ENCODE assay signal across 10 cellular contexts in genomic region chr3:115325539-115325938, GRCh38.
A peak's percentile ranks its signal among the peaks of the same experiment; 100 is the strongest.
DNase-seq lines count a peak whose midpoint lies in the region; ATAC-seq and TF ChIP-seq lines count a peak whose summit lies in the region.
"Had no signal": no experiment of that assay in that cellular context is flagged by ENCODE, and none has a peak within 500 bp of the region (broad histone marks: within the 10 kb centered on the region; RNA-seq: fewer than 3 reads in every experiment).

No MANE protein-coding gene starts in this region.

- no peaks in the 10 kb centered on the region for H3K9me2 ChIP-seq in HCT116 (ENCODE audit: insufficient read depth)

- H3K36me3 ChIP-seq in HCT116 (ENCODE audit: control insufficient read depth in 1 of 2, insufficient read depth in 2 of 2, low read length in 2 of 2): no peaks in the 10 kb centered on the region
- H3K36me3 ChIP-seq in spleen: no peaks in the 10 kb centered on the region

- TF ChIP-seq POLR2A in HCT116 (IDR thresholded peaks at IDR 0.05; ENCODE audit: borderline replicate concordance, extremely low read depth, insufficient read depth, insufficient read length): no peak
- no peak for TF ChIP-seq POLR2A in spleen (IDR thresholded peaks at IDR 0.05)

- H3K79me2 ChIP-seq in HCT116 (ENCODE audit: insufficient read depth, low read length): no peaks in the 10 kb centered on the region

- RAD21 ChIA-PET in HCT116 (lab: Charles Lee; ENCODE audit: low non-redundant PET in 1 of 2, low total read pairs in 2 of 2, uncharacterized antibody in 2 of 2, unreplicated experiment in 2 of 2): no interaction called here

- WGBS in spleen, 5 donors: 16 to 30% (median 26%) methylated on average over 2 of the region's 2 CpGs

- no peaks in the 10 kb centered on the region for H4K20me1 ChIP-seq in HCT116 (ENCODE audit: insufficient read depth)

- DNase-seq in AG10803 (ENCODE audit: low read depth) (peak; percentile 41), HCT116 (ENCODE audit: low read depth, low spot score) (no peak), T1000 (lab: John Stamatoyannopoulos, UW) (peak; percentile 14), iPS DF 19.7 (ENCODE audit: low read depth, low spot score) (peak; percentile 63), head of caudate nucleus (no peak), spleen (no peak)
- DNase-seq: GF-D8, naive B cell had no signal

- intact Hi-C loops in HCT116 (cut with micrococcal nuclease): no loop called here
- intact Hi-C loops in head of caudate nucleus (cut with DNase I): no loop called here
- intact Hi-C loops in spleen (cut with DNase I; ENCODE audit: low total_unique reads): no loop called here

- CTCF ChIA-PET in HCT116 (lab: Charles Lee): no interaction called here

- H3K4me2 ChIP-seq in HCT116 (ENCODE audit: low read length): no peak overlapping the region

- no peak overlapping the region for H2AFZ ChIP-seq in HCT116 (ENCODE audit: low read depth, low read length, poor library complexity, severe bottlenecking)

- no peak overlapping the region for H3K27ac ChIP-seq in HCT116 (ENCODE audit: low read depth, low read length)
- no peak overlapping the region for H3K27ac ChIP-seq in spleen

- ATAC-seq in HCT116 (peak; percentile 62; the same call in 1 of the 2 replicates), HG02678 (IDR thresholded peaks at IDR 0.05; ENCODE audit: unreplicated experiment) (no peak), GM19463 (IDR thresholded peaks at IDR 0.05; ENCODE audit: unreplicated experiment) (no peak)

- H3K9me3 ChIP-seq in HCT116 (ENCODE audit: control insufficient read depth in 1 of 2, insufficient read depth in 1 of 2, low read depth in 1 of 2, low read length in 2 of 2): no peaks in the 10 kb centered on the region
- H3K9me3 ChIP-seq in spleen: no peaks in the 10 kb centered on the region

- BruUV-seq in HCT116 (replicated peaks; lab: Mats Ljungman, UMichigan): no TSS peak

- TF ChIP-seq CTCF in AG10803 (conservative IDR thresholded peaks at IDR 0.05; ENCODE audit: low read length): no peak
- TF ChIP-seq CTCF in HCT116 (IDR thresholded peaks at IDR 0.05 in 2 of 3, conservative IDR thresholded peaks at IDR 0.05 in 1 of 3; ENCODE audit: borderline replicate concordance in 1 of 3, insufficient read depth in 1 of 3, low read depth in 2 of 3, low read length in 2 of 3): no peak
- TF ChIP-seq CTCF in spleen (IDR thresholded peaks at IDR 0.05 in 8 of 11, conservative IDR thresholded peaks at IDR 0.05 in 3 of 11): no peak

- H3K4me3 ChIP-seq in AG10803 (ENCODE audit: low read length) (no peak overlapping the region), HCT116 (replicated peaks in 1 of 2; ENCODE audit: low read depth in 1 of 2, low read length in 2 of 2) (no peak overlapping the region), spleen (no peak overlapping the region)

- no peak for TF ChIP-seq RAD21 in HCT116 (IDR thresholded peaks at IDR 0.05; ENCODE audit: low read depth)

- POLR2A ChIA-PET in HCT116 (lab: Charles Lee): no interaction called here

- peaks cover 0 to 3% of the 10 kb centered on the region in 2 experiments; a peak in 1 of 4 replicates for H3K4me1 ChIP-seq in HCT116 (ENCODE audit: control insufficient read depth in 1 of 2, insufficient read depth in 2 of 2, low read length in 2 of 2)
- H3K4me1 ChIP-seq in spleen: peaks cover 0 to 6% (median 0%) of the 10 kb centered on the region in 6 donors

- no peaks in the 10 kb centered on the region for H3K27me3 ChIP-seq in HCT116 (ENCODE audit: insufficient read depth, low read length)
- no peaks in the 10 kb centered on the region for H3K27me3 ChIP-seq in spleen (replicated peaks in 1 of 7)

- no peak overlapping the region for H3K9ac ChIP-seq in HCT116 (ENCODE audit: low read length)

TF ChIP-seq in HCT116, 20 proteins besides CTCF, POLR2A, EP300 and RAD21:
- no peak for TF ChIP-seq SIN3A (IDR thresholded peaks at IDR 0.05; ENCODE audit: low read depth)
- TF ChIP-seq CBX3 (IDR thresholded peaks at IDR 0.05; ENCODE audit: low read depth): no peak
- peak; percentile 91 for TF ChIP-seq REST (IDR thresholded peaks at IDR 0.05; ENCODE audit: low read depth)
- no peak for TF ChIP-seq SP1 (IDR thresholded peaks at IDR 0.05; ENCODE audit: low read depth)
- TF ChIP-seq FOSL1 (IDR thresholded peaks at IDR 0.05; ENCODE audit: low read depth): no peak
- TF ChIP-seq EZH2 (IDR thresholded peaks at IDR 0.05): no peak

Comparison
In these comparisons a context has a peak if more than half of its experiments do, and no peak if none do; other contexts are left out.
1. DNase-seq: peak in AG10803 (single experiment), T1000 (single experiment) and iPS DF 19.7 (single experiment); none in HCT116 (single experiment), head of caudate nucleus (0 of 42) and spleen (single experiment).